In genomic region chr14:33307691-33308369, GRCh38 we compare ENCODE assay signal across 1 cellular context.
TF ChIP-seq lines count a peak whose summit lies in the region.

No MANE protein-coding gene starts in this region.

TF ChIP-seq in GM23338, 12 proteins besides CTCF, POLR2A, EP300 and RAD21 (continued from another document):
- no peak for TF ChIP-seq ZNF462 (CRISPR knock-in tag; IDR thresholded peaks at IDR 0.05)
TF ChIP-seq in GM23338: peak in this region for 0.
